ENCODE assay signal across 1 cellular context in genomic region chr22:35312198-35313059, GRCh38.
TF ChIP-seq lines count a peak whose summit lies in the region.

No MANE protein-coding gene starts in this region.

TF ChIP-seq in HepG2, 621 proteins besides CTCF, POLR2A, EP300 and RAD21 (continues in another document):
- TF ChIP-seq, protein P1, sequence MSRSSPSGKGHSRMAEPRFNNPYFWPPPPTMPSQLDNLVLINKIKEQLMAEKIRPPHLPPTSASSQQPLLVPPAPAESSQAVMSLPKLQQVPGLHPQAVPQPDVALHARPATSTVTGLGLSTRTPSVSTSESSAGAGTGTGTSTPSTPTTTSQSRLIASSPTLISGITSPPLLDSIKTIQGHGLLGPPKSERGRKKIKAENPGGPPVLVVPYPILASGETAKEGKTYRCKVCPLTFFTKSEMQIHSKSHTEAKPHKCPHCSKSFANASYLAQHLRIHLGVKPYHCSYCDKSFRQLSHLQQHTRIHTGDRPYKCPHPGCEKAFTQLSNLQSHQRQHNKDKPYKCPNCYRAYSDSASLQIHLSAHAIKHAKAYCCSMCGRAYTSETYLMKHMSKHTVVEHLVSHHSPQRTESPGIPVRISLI (CRISPR knock-in tag; IDR thresholded peaks at IDR 0.05; ENCODE audit: borderline replicate concordance): peak; percentile 80; the same call in 1 of the 2 replicates
- TF ChIP-seq DRAP1 (CRISPR knock-in tag; IDR thresholded peaks at IDR 0.05) (no peak), MXI1 (IDR thresholded peaks at IDR 0.05; ENCODE audit: borderline replicate concordance, low read depth, low read length) (peak; percentile 29; the same call in 1 of the 3 replicates), NFE2L2 (IDR thresholded peaks at IDR 0.05; ENCODE audit: low read length) (peak; percentile 38; the same call in 1 of the 2 replicates), ZNF605 (CRISPR knock-in tag; IDR thresholded peaks at IDR 0.05) (peak; percentile 46; the same call in 1 of the 2 replicates), ZNF670 (CRISPR knock-in tag; IDR thresholded peaks at IDR 0.05; ENCODE audit: borderline replicate concordance) (peak; percentile 78; the same call in 1 of the 2 replicates), RFXAP (CRISPR knock-in tag; IDR thresholded peaks at IDR 0.05; ENCODE audit: borderline replicate concordance) (no peak; the same call in 1 of the 2 replicates), ZNF660 (CRISPR knock-in tag; IDR thresholded peaks at IDR 0.05; ENCODE audit: borderline replicate concordance, low read depth) (no peak), ZNF788 (CRISPR knock-in tag; IDR thresholded peaks at IDR 0.05; ENCODE audit: borderline replicate concordance) (0 out of 2 replicates have a peak, but pooled peaks have one; percentile 12), ZFX (CRISPR knock-in tag; IDR thresholded peaks at IDR 0.05; ENCODE audit: low read depth) (peak; percentile 77), GATAD2A (CRISPR knock-in tag; IDR thresholded peaks at IDR 0.05) (peak; percentile 67; the same call in 1 of the 2 replicates), ERF (CRISPR knock-in tag; IDR thresholded peaks at IDR 0.05) (peak; percentile 45), ZFP1 (CRISPR knock-in tag; IDR thresholded peaks at IDR 0.05) (0 out of 2 replicates have a peak, but pooled peaks have one; percentile 58), SOX13 (IDR thresholded peaks at IDR 0.05) (no peak), SOX13 (CRISPR knock-in tag; conservative IDR thresholded peaks at IDR 0.05 in 1 of 2, IDR thresholded peaks at IDR 0.05 in 1 of 2) (peak in 1 of 2 experiments; percentile 58; a peak in 1 of 4 replicates), SKI (IDR thresholded peaks at IDR 0.05; ENCODE audit: partially characterized antibody) (peak; percentile 34), SRSF4 (IDR thresholded peaks at IDR 0.05; ENCODE audit: low read depth, low read length, poor library complexity, severe bottlenecking) (no peak), ZNF232 (CRISPR knock-in tag; IDR thresholded peaks at IDR 0.05; ENCODE audit: borderline replicate concordance) (no peak), ZNF383 (CRISPR knock-in tag; IDR thresholded peaks at IDR 0.05; ENCODE audit: borderline replicate concordance) (peak; percentile 71; the same call in 1 of the 2 replicates), KLF6 (CRISPR knock-in tag; IDR thresholded peaks at IDR 0.05) (peak; percentile 53; the same call in 1 of the 2 replicates), ATF3 (CRISPR knock-in tag; IDR thresholded peaks at IDR 0.05) (0 out of 2 replicates have a peak, but pooled peaks have one; percentile 31), ZNF530 (CRISPR knock-in tag; IDR thresholded peaks at IDR 0.05; ENCODE audit: low read depth) (no peak), XBP1 (CRISPR knock-in tag; IDR thresholded peaks at IDR 0.05) (no peak), NR1H2 (CRISPR knock-in tag; IDR thresholded peaks at IDR 0.05; ENCODE audit: borderline replicate concordance, low read depth) (no peak), ZNF841 (CRISPR knock-in tag; IDR thresholded peaks at IDR 0.05; ENCODE audit: borderline replicate concordance) (no peak), ZNF18 (CRISPR knock-in tag; IDR thresholded peaks at IDR 0.05; ENCODE audit: insufficient replicate concordance) (peak; percentile 56), DMAP1 (CRISPR knock-in tag; IDR thresholded peaks at IDR 0.05) (peak; percentile 61; the same call in 1 of the 2 replicates), HMG20B (CRISPR knock-in tag; conservative IDR thresholded peaks at IDR 0.05) (peak; percentile 72; the same call in 1 of the 2 replicates), AHDC1 (CRISPR knock-in tag; IDR thresholded peaks at IDR 0.05; ENCODE audit: borderline replicate concordance) (peak; percentile 73), KMT2A (CRISPR knock-in tag; IDR thresholded peaks at IDR 0.05) (0 out of 2 replicates have a peak, but pooled peaks have one; percentile 34), TCF7 (IDR thresholded peaks at IDR 0.05; ENCODE audit: low read depth) (peak; percentile 79), ZKSCAN8 (CRISPR knock-in tag; IDR thresholded peaks at IDR 0.05; ENCODE audit: borderline replicate concordance) (no peak), PITX1 (CRISPR knock-in tag; IDR thresholded peaks at IDR 0.05) (peak; percentile 65; the same call in 1 of the 2 replicates), ATF4 (CRISPR knock-in tag; IDR thresholded peaks at IDR 0.05) (0 out of 4 replicates have a peak, but pooled peaks of 1 of the 2 experiments have one; percentile 47), SOX6 (IDR thresholded peaks at IDR 0.05) (no peak), SOX6 (CRISPR knock-in tag; IDR thresholded peaks at IDR 0.05) (peak; percentile 59; the same call in 1 of the 2 replicates), MAZ (IDR thresholded peaks at IDR 0.05; ENCODE audit: borderline replicate concordance, low read depth, low read length) (no peak), MAZ (CRISPR knock-in tag; IDR thresholded peaks at IDR 0.05; ENCODE audit: low read depth) (peak; percentile 3; the same call in 1 of the 2 replicates), ZNF543 (CRISPR knock-in tag; IDR thresholded peaks at IDR 0.05) (peak; percentile 64; the same call in 1 of the 2 replicates), ZNF343 (CRISPR knock-in tag; IDR thresholded peaks at IDR 0.05) (peak; percentile 57; the same call in 1 of the 2 replicates), AGO1 (IDR thresholded peaks at IDR 0.05; ENCODE audit: low read depth, low read length, poor library complexity, severe bottlenecking) (no peak), ZKSCAN5 (CRISPR knock-in tag; IDR thresholded peaks at IDR 0.05) (peak; percentile 99), ZNF7 (CRISPR knock-in tag; IDR thresholded peaks at IDR 0.05) (peak; percentile 54; the same call in 1 of the 2 replicates), MXD4 (CRISPR knock-in tag; IDR thresholded peaks at IDR 0.05) (peak; percentile 52; the same call in 1 of the 2 replicates), HNF4G (IDR thresholded peaks at IDR 0.05; ENCODE audit: borderline replicate concordance, low read depth, low read length) (0 out of 2 replicates have a peak, but pooled peaks have one; percentile 9), HNF4G (CRISPR knock-in tag; IDR thresholded peaks at IDR 0.05; ENCODE audit: borderline replicate concordance, low read depth) (peak; percentile 36; the same call in 1 of the 2 replicates), ZNF331 (CRISPR knock-in tag; IDR thresholded peaks at IDR 0.05) (peak; percentile 45; the same call in 1 of the 2 replicates)
- TF ChIP-seq, protein P2, sequence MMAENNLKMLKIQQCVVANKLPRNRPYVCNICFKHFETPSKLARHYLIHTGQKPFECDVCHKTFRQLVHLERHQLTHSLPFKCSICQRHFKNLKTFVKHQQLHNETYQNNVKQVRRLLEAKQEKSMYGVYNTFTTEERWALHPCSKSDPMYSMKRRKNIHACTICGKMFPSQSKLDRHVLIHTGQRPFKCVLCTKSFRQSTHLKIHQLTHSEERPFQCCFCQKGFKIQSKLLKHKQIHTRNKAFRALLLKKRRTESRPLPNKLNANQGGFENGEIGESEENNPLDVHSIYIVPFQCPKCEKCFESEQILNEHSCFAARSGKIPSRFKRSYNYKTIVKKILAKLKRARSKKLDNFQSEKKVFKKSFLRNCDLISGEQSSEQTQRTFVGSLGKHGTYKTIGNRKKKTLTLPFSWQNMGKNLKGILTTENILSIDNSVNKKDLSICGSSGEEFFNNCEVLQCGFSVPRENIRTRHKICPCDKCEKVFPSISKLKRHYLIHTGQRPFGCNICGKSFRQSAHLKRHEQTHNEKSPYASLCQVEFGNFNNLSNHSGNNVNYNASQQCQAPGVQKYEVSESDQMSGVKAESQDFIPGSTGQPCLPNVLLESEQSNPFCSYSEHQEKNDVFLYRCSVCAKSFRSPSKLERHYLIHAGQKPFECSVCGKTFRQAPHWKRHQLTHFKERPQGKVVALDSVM (CRISPR knock-in tag; IDR thresholded peaks at IDR 0.05): 0 out of 2 replicates have a peak, but pooled peaks have one; percentile 31
- TF ChIP-seq, protein P3, sequence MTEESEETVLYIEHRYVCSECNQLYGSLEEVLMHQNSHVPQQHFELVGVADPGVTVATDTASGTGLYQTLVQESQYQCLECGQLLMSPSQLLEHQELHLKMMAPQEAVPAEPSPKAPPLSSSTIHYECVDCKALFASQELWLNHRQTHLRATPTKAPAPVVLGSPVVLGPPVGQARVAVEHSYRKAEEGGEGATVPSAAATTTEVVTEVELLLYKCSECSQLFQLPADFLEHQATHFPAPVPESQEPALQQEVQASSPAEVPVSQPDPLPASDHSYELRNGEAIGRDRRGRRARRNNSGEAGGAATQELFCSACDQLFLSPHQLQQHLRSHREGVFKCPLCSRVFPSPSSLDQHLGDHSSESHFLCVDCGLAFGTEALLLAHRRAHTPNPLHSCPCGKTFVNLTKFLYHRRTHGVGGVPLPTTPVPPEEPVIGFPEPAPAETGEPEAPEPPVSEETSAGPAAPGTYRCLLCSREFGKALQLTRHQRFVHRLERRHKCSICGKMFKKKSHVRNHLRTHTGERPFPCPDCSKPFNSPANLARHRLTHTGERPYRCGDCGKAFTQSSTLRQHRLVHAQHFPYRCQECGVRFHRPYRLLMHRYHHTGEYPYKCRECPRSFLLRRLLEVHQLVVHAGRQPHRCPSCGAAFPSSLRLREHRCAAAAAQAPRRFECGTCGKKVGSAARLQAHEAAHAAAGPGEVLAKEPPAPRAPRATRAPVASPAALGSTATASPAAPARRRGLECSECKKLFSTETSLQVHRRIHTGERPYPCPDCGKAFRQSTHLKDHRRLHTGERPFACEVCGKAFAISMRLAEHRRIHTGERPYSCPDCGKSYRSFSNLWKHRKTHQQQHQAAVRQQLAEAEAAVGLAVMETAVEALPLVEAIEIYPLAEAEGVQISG (CRISPR knock-in tag; IDR thresholded peaks at IDR 0.05): 0 out of 2 replicates have a peak, but pooled peaks have one; percentile 37
- TF ChIP-seq, protein P4, sequence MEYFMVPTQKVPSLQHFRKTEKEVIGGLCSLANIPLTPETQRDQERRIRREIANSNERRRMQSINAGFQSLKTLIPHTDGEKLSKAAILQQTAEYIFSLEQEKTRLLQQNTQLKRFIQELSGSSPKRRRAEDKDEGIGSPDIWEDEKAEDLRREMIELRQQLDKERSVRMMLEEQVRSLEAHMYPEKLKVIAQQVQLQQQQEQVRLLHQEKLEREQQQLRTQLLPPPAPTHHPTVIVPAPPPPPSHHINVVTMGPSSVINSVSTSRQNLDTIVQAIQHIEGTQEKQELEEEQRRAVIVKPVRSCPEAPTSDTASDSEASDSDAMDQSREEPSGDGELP (IDR thresholded peaks at IDR 0.05; ENCODE audit: borderline replicate concordance, low read depth): peak; percentile 76; the same call in 1 of the 2 replicates
